ENCODE assay signal across 10 cellular contexts in genomic region chr5:150757087-150757649, GRCh38. TPM values are rescaled to one million over a fixed set of nuclear protein-coding genes. Genes with fewer than 3 reads are reported as not detected.
DNase-seq lines count a peak whose midpoint lies in the region; ATAC-seq and TF ChIP-seq lines count a peak whose summit lies in the region.
"Had no signal": no experiment of that assay in that cellular context is flagged by ENCODE, and none has a peak within 500 bp of the region (broad histone marks: within the 10 kb centered on the region; RNA-seq: fewer than 3 reads in every experiment).

No MANE protein-coding gene starts in this region.

- H3K9ac ChIP-seq in DND-41 (ENCODE audit: low read depth, low read length) (peak overlapping the region; percentile 79), Loucy (ENCODE audit: low read depth, low read length, poor library complexity, severe bottlenecking) (peak overlapping the region; percentile 84), trophoblast cell (ENCODE audit: low read length) (no peak overlapping the region)

- H3K79me1 ChIP-seq in trophoblast cell (ENCODE audit: low read length), result peaks cover 10% of the 10 kb centered on the region

- H2BK120ac ChIP-seq in trophoblast cell (ENCODE audit: insufficient read depth, low read length, poor library complexity), result no peak overlapping the region

- TF ChIP-seq CTCF in DND-41 (IDR thresholded peaks at IDR 0.05; ENCODE audit: borderline replicate concordance, extremely low read depth, low read length, poor library complexity, severe bottlenecking) (no peak), Loucy (conservative IDR thresholded peaks at IDR 0.05; ENCODE audit: low read length) (no peak), dorsolateral prefrontal cortex (IDR thresholded peaks at IDR 0.05 in 54 of 56, conservative IDR thresholded peaks at IDR 0.05 in 2 of 56; ENCODE audit: low read depth in 1 of 56, partially characterized antibody in 56 of 56) (no peak)

- H4K12ac ChIP-seq in trophoblast cell (ENCODE audit: low read depth, low read length), result no peak overlapping the region

- H3K27me3 ChIP-seq in DND-41 (ENCODE audit: insufficient read depth, low read length, poor library complexity), result no peaks in the 10 kb centered on the region
- H3K27me3 ChIP-seq in Loucy (ENCODE audit: insufficient read depth, low read length, poor library complexity, severe bottlenecking), result no peaks in the 10 kb centered on the region
- H3K27me3 ChIP-seq in dorsolateral prefrontal cortex, result no peaks in the 10 kb centered on the region
- H3K27me3 ChIP-seq in trophoblast cell (ENCODE audit: insufficient read depth, low read length), result no peaks in the 10 kb centered on the region

- no peak overlapping the region for H3K14ac ChIP-seq in trophoblast cell (ENCODE audit: low read length)

- WGBS in trophoblast cell (ENCODE audit: extremely low coverage, insufficient coverage, insufficient read length), result no CpG with 5 or more reads among the region's 1 CpG

- H3K36me3 ChIP-seq in DND-41 (ENCODE audit: insufficient read depth, low read length), result peaks cover 43% of the 10 kb centered on the region
- peaks cover 32% of the 10 kb centered on the region for H3K36me3 ChIP-seq in Loucy (ENCODE audit: insufficient read depth, low read length)
- peaks cover 12 to 13% of the 10 kb centered on the region in 2 experiments for H3K36me3 ChIP-seq in trophoblast cell (ENCODE audit: control insufficient read depth in 1 of 2, insufficient read depth in 2 of 2, low read length in 2 of 2)

- no peak overlapping the region for H4K91ac ChIP-seq in trophoblast cell (ENCODE audit: low read depth, low read length)

- peak overlapping the region; percentile 51; the same call in 1 of the 2 replicates for H3K27ac ChIP-seq in DND-41 (ENCODE audit: low read length)
- H3K27ac ChIP-seq in dorsolateral prefrontal cortex, result peak overlapping the region in 23 of 59 donors; percentile 15 to 100 (median 99)
- no peak overlapping the region for H3K27ac ChIP-seq in trophoblast cell (ENCODE audit: low read depth, low read length)

- H3K4me1 ChIP-seq in DND-41 (ENCODE audit: insufficient read depth, low read length) (peaks cover 23% of the 10 kb centered on the region), Loucy (ENCODE audit: insufficient read depth, low read length, poor library complexity, severe bottlenecking) (peaks cover 57% of the 10 kb centered on the region), trophoblast cell (ENCODE audit: control insufficient read depth in 1 of 2, insufficient read depth in 2 of 2, low read length in 2 of 2) (peaks cover 0 to 2% of the 10 kb centered on the region in 2 experiments)

- peak overlapping the region; percentile 80 for H3K4me2 ChIP-seq in DND-41 (ENCODE audit: insufficient read depth, low read length)
- H3K4me2 ChIP-seq in Loucy (ENCODE audit: low read depth, low read length, poor library complexity, severe bottlenecking), result peak overlapping the region; percentile 83
- H3K4me2 ChIP-seq in trophoblast cell (ENCODE audit: low read length), result peak overlapping the region; percentile 0

- ATAC-seq in DND-41 (ENCODE audit: insufficient read depth, low read depth) (no peak), GM21367 (IDR thresholded peaks at IDR 0.05; ENCODE audit: unreplicated experiment) (no peak), GM19467 (IDR thresholded peaks at IDR 0.05; ENCODE audit: unreplicated experiment) (no peak)

- peaks cover 2% of the 10 kb centered on the region; the same call in 1 of the 2 replicates for H4K20me1 ChIP-seq in DND-41 (ENCODE audit: insufficient read depth, low read length)
- H4K20me1 ChIP-seq in Loucy (ENCODE audit: insufficient read depth, low read length, poor library complexity, severe bottlenecking), result peaks cover 25% of the 10 kb centered on the region

- peak overlapping the region in 1 of 2 experiments; percentile 90; a peak in 3 of 4 replicates for H3K4me3 ChIP-seq in DND-41 (ENCODE audit: low read depth in 1 of 2, low read length in 2 of 2)
- H3K4me3 ChIP-seq in Loucy (ENCODE audit: low read length, poor library complexity, severe bottlenecking), result peak overlapping the region; percentile 97
- H3K4me3 ChIP-seq in dorsolateral prefrontal cortex, result peak overlapping the region in 53 of 59 donors; percentile 25 to 96 (median 80)
- H3K4me3 ChIP-seq in trophoblast cell (ENCODE audit: low read depth, low read length), result no peak overlapping the region

- peak overlapping the region; percentile 42 for H3K4ac ChIP-seq in trophoblast cell (ENCODE audit: low read depth, low read length)

- no peaks in the 10 kb centered on the region for H3F3A ChIP-seq in Loucy (ENCODE audit: low read depth)

- no peak for DNase-seq in DND-41
- no peak for DNase-seq in dorsolateral prefrontal cortex
- DNase-seq in trophoblast cell, result no peak
- no peak for DNase-seq in activated CD8-positive, alpha-beta memory T cell treated with anti-CD3 and anti-CD28 coated beads for 24 hours
- DNase-seq in KG1 (lab: John Stamatoyannopoulos, UW), result no peak
- DNase-seq: NCI-H526 treated with DMSO at 0.1 percent for 48 hours; stimulated activated CD4-positive, alpha-beta T cell treated with anti-CD3 and anti-CD28 coated beads, Interleukin-4, amount 100 ng/mL, for 4 hours had no signal

- no peak overlapping the region for H2BK5ac ChIP-seq in trophoblast cell (ENCODE audit: low read depth, low read length, poor library complexity)

- H3K9me3 ChIP-seq in DND-41 (ENCODE audit: insufficient read depth, low read length, severe bottlenecking), result no peaks in the 10 kb centered on the region
- no peaks in the 10 kb centered on the region for H3K9me3 ChIP-seq in Loucy (ENCODE audit: insufficient read depth, low read depth, low read length)
- H3K9me3 ChIP-seq in trophoblast cell (ENCODE audit: insufficient read depth, low read depth, low read length), result no peaks in the 10 kb centered on the region

- peaks cover 58% of the 10 kb centered on the region for H3K79me2 ChIP-seq in DND-41 (ENCODE audit: insufficient read depth, low read length)
- peaks cover 73% of the 10 kb centered on the region for H3K79me2 ChIP-seq in Loucy (ENCODE audit: insufficient read depth, low read length)
- H3K79me2 ChIP-seq in trophoblast cell (ENCODE audit: control insufficient read depth, insufficient read depth, low read length, poor library complexity), result no peaks in the 10 kb centered on the region

- H2AFZ ChIP-seq in DND-41 (ENCODE audit: low read depth, low read length) (no peak overlapping the region), Loucy (ENCODE audit: low read length) (no peak overlapping the region), trophoblast cell (ENCODE audit: insufficient read depth, low read length, poor library complexity) (no peak overlapping the region)

- no peaks in the 10 kb centered on the region for H3K9me2 ChIP-seq in Loucy (replicated peaks; ENCODE audit: low read depth, low read length)

- H2AK5ac ChIP-seq in trophoblast cell (ENCODE audit: low read length), result no peak overlapping the region

- no peak overlapping the region for H2BK12ac ChIP-seq in trophoblast cell (ENCODE audit: low read length)

- no peak overlapping the region for H3K18ac ChIP-seq in trophoblast cell (ENCODE audit: low read length)

- intact Hi-C loops in dorsolateral prefrontal cortex (cut with DNase I), result loop anchor here (5.0 to 10.0 kb wide), 3 partner anchors 145 to 188 kb away; partner anchors contain the start of gene ZNF300 (in 2 of the 2)

- no peak overlapping the region for H4K8ac ChIP-seq in trophoblast cell (ENCODE audit: low read depth, low read length)

- H3K23ac ChIP-seq in trophoblast cell (ENCODE audit: low read length), result no peak overlapping the region

RNA-seq across cellular contexts. Expression of gene DCTN4, which starts 1.6 kb away (rescaled TPM):
- total RNA-seq in dorsolateral prefrontal cortex, result 100 to 1,000 TPM in 28 of 120 experiments, 10 to 100 TPM in 92; 75.7 to 114 (median 94.9) TPM
- polyA plus RNA-seq in trophoblast cell (2013), result 28.3 and 28.9 TPM in 2 replicates

RNA-seq across cellular contexts. Expression of gene SMIM3, which starts 21.4 kb away (rescaled TPM):
- 10 to 100 TPM in 38 of 120 experiments, 1 to 10 TPM in 82; 4.2 to 37.5 (median 8.9) TPM for total RNA-seq in dorsolateral prefrontal cortex
- polyA plus RNA-seq in trophoblast cell (2013), result 2.8 and 3.3 TPM in 2 replicates

RNA-seq across cellular contexts. Expression of gene RBM22, which starts 56.3 kb away (rescaled TPM):
- total RNA-seq in dorsolateral prefrontal cortex, result 10 to 100 TPM; 36.7 to 64.8 (median 47.0) TPM
- 50.4 and 51.3 TPM in 2 replicates for polyA plus RNA-seq in trophoblast cell (2013)

Comparison
In these comparisons a context has a peak if more than half of its experiments do, and no peak if none do; other contexts are left out.
1. H3K4me2 ChIP-seq: peak in every context shown above with its lines; median percentile 83 in Loucy; 80 in DND-41; 0 in trophoblast cell.